Comparison of ENCODE assay signal across 26 cellular contexts in genomic region chr4:1868912-1869311, GRCh38. TPM values are rescaled to one million over a fixed set of nuclear protein-coding genes. Genes with fewer than 3 reads are reported as not detected.
DNase-seq lines count a peak whose midpoint lies in the region; ATAC-seq, FAIRE-seq and TF ChIP-seq lines count a peak whose summit lies in the region.
"Had no signal": no experiment of that assay in that cellular context is flagged by ENCODE, and none has a peak within 500 bp of the region (broad histone marks: within the 10 kb centered on the region; RNA-seq: fewer than 3 reads in every experiment).

No MANE protein-coding gene starts in this region.

- WGBS in IMR-90 (ENCODE audit: extremely low coverage in 2 of 2, insufficient read length in 1 of 2), 2 experiments = 100% methylated on average over 1 of the region's 3 CpGs; no CpG with 5 or more reads in 1 of the 2 experiments
- 94 to 99% (median 95%) methylated on average over 3 of the region's 3 CpGs for WGBS in heart left ventricle, 4 donors
- WGBS in testis, 2 donors = 85 to 90% methylated on average over 3 of the region's 3 CpGs

- peak overlapping the region; percentile 96 for H3K27ac ChIP-seq in CD4-positive, CD25-positive, alpha-beta regulatory T cell (ENCODE audit: insufficient read depth, low read length, poor library complexity, severe bottlenecking)
- H3K27ac ChIP-seq in IMR-90 (ENCODE audit: insufficient read depth, low read length) = no peak overlapping the region
- H3K27ac ChIP-seq in astrocyte (ENCODE audit: low read depth, low read length) = no peak overlapping the region
- H3K27ac ChIP-seq in neural progenitor cell = no peak overlapping the region
- no peak overlapping the region for H3K27ac ChIP-seq in heart left ventricle
- H3K27ac ChIP-seq in testis = no peak overlapping the region
- H3K27ac ChIP-seq: coronary artery, psoas muscle, SJSA1, vagina had no signal

- intact Hi-C loops in IMR-90 (cut with micrococcal nuclease) = no loop called here
- intact Hi-C loops in heart left ventricle (cut with DNase I) = no loop called here
- intact Hi-C loops in testis (cut with DNase I; ENCODE audit: low total_unique reads) = no loop called here

- peak overlapping the region in 1 of 3 donors; percentile 95 for H3K27ac Mint-ChIP-seq in CD4-positive, CD25-positive, alpha-beta regulatory T cell
- H3K27ac Mint-ChIP-seq in astrocyte (ENCODE audit: unreplicated experiment) = no peak overlapping the region
- H3K27ac Mint-ChIP-seq in neural progenitor cell = no peak overlapping the region

- FAIRE-seq in astrocyte (lab: Jason Lieb, UNC) = no peak
- FAIRE-seq: H1 had no signal

- peaks cover 4% of the 10 kb centered on the region; the same call in 1 of the 2 replicates for H4K20me1 ChIP-seq in IMR-90 (ENCODE audit: insufficient read depth, low read length)
- H4K20me1 ChIP-seq in astrocyte (ENCODE audit: insufficient read depth, low read length) = no peaks in the 10 kb centered on the region
- H4K20me1 ChIP-seq in neural progenitor cell (ENCODE audit: low read depth) = peaks cover 30% of the 10 kb centered on the region

- POLR2A ChIA-PET in IMR-90 (lab: Charles Lee; ENCODE audit: unreplicated experiment) = no interaction called here

- no peaks in the 10 kb centered on the region for H3K36me3 ChIP-seq in CD4-positive, CD25-positive, alpha-beta regulatory T cell (ENCODE audit: control insufficient read depth, insufficient read depth, low read length)
- H3K36me3 ChIP-seq in IMR-90 (ENCODE audit: control insufficient read depth, insufficient read depth, low read length) = no peaks in the 10 kb centered on the region
- H3K36me3 ChIP-seq in astrocyte (ENCODE audit: insufficient read depth, low read length) = no peaks in the 10 kb centered on the region
- no peaks in the 10 kb centered on the region for H3K36me3 ChIP-seq in neural progenitor cell
- no peaks in the 10 kb centered on the region for H3K36me3 ChIP-seq in heart left ventricle
- H3K36me3 ChIP-seq in testis (ENCODE audit: low read depth, missing control alignments) = no peaks in the 10 kb centered on the region
- H3K36me3 ChIP-seq: cardiac muscle cell, thoracic aorta, vagina had no signal

- peak overlapping the region; percentile 6; the same call in 1 of the 2 replicates for H2AK5ac ChIP-seq in IMR-90 (ENCODE audit: low read depth, low read length)

- no peak for TF ChIP-seq POLR2A in IMR-90 (IDR thresholded peaks at IDR 0.05; ENCODE audit: low read depth, low read length)
- TF ChIP-seq POLR2A in heart left ventricle (IDR thresholded peaks at IDR 0.05) = no peak
- no peak for TF ChIP-seq POLR2A in testis (IDR thresholded peaks at IDR 0.05)

- no peak overlapping the region for H3K14ac ChIP-seq in IMR-90 (replicated peaks; ENCODE audit: low read depth, low read length)

- H2BK5ac ChIP-seq in IMR-90 (ENCODE audit: low read depth, low read length, poor library complexity, severe bottlenecking) = no peak overlapping the region

- no peak overlapping the region for H2BK120ac ChIP-seq in IMR-90 (ENCODE audit: low read depth, low read length)

- H3K9me1 ChIP-seq in IMR-90 (ENCODE audit: insufficient read depth, low read length) = 0 out of 2 replicates have a peak, but pooled peaks cover 3% of the 10 kb centered on the region

- no peaks in the 10 kb centered on the region for H3K9me3 ChIP-seq in CD4-positive, CD25-positive, alpha-beta regulatory T cell (ENCODE audit: control insufficient read depth in 2 of 2, low read length in 2 of 2)
- no peaks in the 10 kb centered on the region for H3K9me3 ChIP-seq in IMR-90 (ENCODE audit: control insufficient read depth, insufficient read depth, low read length)
- H3K9me3 ChIP-seq in astrocyte (ENCODE audit: insufficient read depth, low read depth, low read length) = no peaks in the 10 kb centered on the region
- H3K9me3 ChIP-seq in neural progenitor cell (ENCODE audit: low read depth) = no peaks in the 10 kb centered on the region
- H3K9me3 ChIP-seq in heart left ventricle = no peaks in the 10 kb centered on the region
- H3K9me3 ChIP-seq in testis = no peaks in the 10 kb centered on the region
- H3K9me3 ChIP-seq: psoas muscle, thoracic aorta, vagina had no signal

- H2BK15ac ChIP-seq in IMR-90 (ENCODE audit: low read depth, low read length) = no peak overlapping the region

- no peak overlapping the region for H4K5ac ChIP-seq in IMR-90 (ENCODE audit: low read depth, low read length)

- no peaks in the 10 kb centered on the region for H3K27me3 ChIP-seq in CD4-positive, CD25-positive, alpha-beta regulatory T cell (ENCODE audit: control insufficient read depth, insufficient read depth, low read length)
- H3K27me3 ChIP-seq in IMR-90 (ENCODE audit: control insufficient read depth, insufficient read depth, low read length) (peaks cover 2% of the 10 kb centered on the region; the same call in 1 of the 2 replicates), astrocyte (ENCODE audit: insufficient read depth, low read length) (no peaks in the 10 kb centered on the region), neural progenitor cell (peaks cover 48% of the 10 kb centered on the region), heart left ventricle (peaks cover 0 to 11% (median 0%) of the 10 kb centered on the region in 9 donors), testis (no peaks in the 10 kb centered on the region)
- H3K27me3 ChIP-seq: cardiac muscle cell, SJSA1, vagina had no signal

- no TSS peak for BruUV-seq in IMR-90 (replicated peaks; lab: Mats Ljungman, UMichigan)

- H2BK20ac ChIP-seq in IMR-90 (ENCODE audit: low read depth, low read length) = no peak overlapping the region

- CTCF ChIA-PET in IMR-90 (lab: Yijun Ruan, JAX) = no interaction called here

- no peak overlapping the region for H3K4ac ChIP-seq in IMR-90 (ENCODE audit: low read depth, low read length)

- H2AK9ac ChIP-seq in IMR-90 (replicated peaks; ENCODE audit: low read depth, low read length, poor library complexity) = no peak overlapping the region

- TF ChIP-seq RAD21 in IMR-90 (IDR thresholded peaks at IDR 0.05; ENCODE audit: low read length) = no peak

- H3K27me3 Mint-ChIP-seq in CD4-positive, CD25-positive, alpha-beta regulatory T cell = no peaks in the 10 kb centered on the region
- peaks cover 23% of the 10 kb centered on the region for H3K27me3 Mint-ChIP-seq in astrocyte (ENCODE audit: low read depth, unreplicated experiment)
- peaks cover 7% of the 10 kb centered on the region for H3K27me3 Mint-ChIP-seq in neural progenitor cell (ENCODE audit: insufficient read depth, low read depth)
- H3K27me3 Mint-ChIP-seq: activated CD8-positive, alpha-beta memory T cell treated with anti-CD3 and anti-CD28 coated beads, Interleukin-2, amount 10 ng/mL, durations not matched to agents 7 days and 5 days; activated naive CD4-positive, alpha-beta T cell treated with anti-CD3 and anti-CD28 coated beads, Interleukin-2, amount 50 U/mL, for 24 hours had no signal

- TF ChIP-seq CTCF in IMR-90 (conservative IDR thresholded peaks at IDR 0.05; ENCODE audit: low read depth, low read length) (no peak), astrocyte (IDR thresholded peaks at IDR 0.05; ENCODE audit: insufficient read depth, low read depth, low read length) (no peak), neural progenitor cell (IDR thresholded peaks at IDR 0.05) (no peak), heart left ventricle (IDR thresholded peaks at IDR 0.05) (no peak), testis (IDR thresholded peaks at IDR 0.05) (no peak)

- in situ Hi-C loops in IMR-90 (cut with MboI; ENCODE audit: low sequenced_read_pairs) = no loop called here

- no peak for DNase-seq in CD4-positive, CD25-positive, alpha-beta regulatory T cell
- DNase-seq in IMR-90 (no peak), astrocyte (ENCODE audit: low read depth) (no peak), neural progenitor cell (ENCODE audit: low spot score) (no peak), NOMO-1 treated with dmso at 0.1 percent for 144 hours (lab: John Stamatoyannopoulos, UW; ENCODE audit: unreplicated experiment) (no peak), heart left ventricle (no peak), GM19240 (ENCODE audit: insufficient read length, low spot score) (no peak), testis (no peak)
- DNase-seq: activated CD4-positive, alpha-beta T cell treated with anti-CD3 and anti-CD28 coated beads for 4 hours; activated CD8-positive, alpha-beta memory T cell treated with anti-CD3 and anti-CD28 coated beads, Interleukin-2, amount 10 ng/mL, durations not matched to agents 7 days and 5 days; CD8-positive, alpha-beta T cell; DMS153; head of caudate nucleus; left cardiac atrium; mammary epithelial cell; NCI-H1105 treated with DMSO at 0.1 percent for 48 hours; NCI-H1930; stimulated activated naive CD4-positive, alpha-beta T cell had no signal

- peaks cover 19% of the 10 kb centered on the region for H3K4me1 ChIP-seq in CD4-positive, CD25-positive, alpha-beta regulatory T cell (ENCODE audit: control insufficient read depth, insufficient read depth, low read length, poor library complexity, severe bottlenecking)
- H3K4me1 ChIP-seq in IMR-90 (ENCODE audit: control insufficient read depth, insufficient read depth, low read length) = peaks cover 10% of the 10 kb centered on the region
- H3K4me1 ChIP-seq in astrocyte (ENCODE audit: insufficient read depth, low read length) = peaks cover 19% of the 10 kb centered on the region
- peaks cover 45% of the 10 kb centered on the region for H3K4me1 ChIP-seq in neural progenitor cell
- peaks cover 0 to 26% (median 17%) of the 10 kb centered on the region in 12 donors for H3K4me1 ChIP-seq in heart left ventricle
- no peaks in the 10 kb centered on the region for H3K4me1 ChIP-seq in testis

- H3K23ac ChIP-seq in IMR-90 (ENCODE audit: low read depth, low read length) = no peak overlapping the region

- no peak for ATAC-seq in CD4-positive, CD25-positive, alpha-beta regulatory T cell (ENCODE audit: low read depth in 2 of 2)
- no peak for ATAC-seq in IMR-90 (ENCODE audit: low read depth)
- no peak for ATAC-seq in heart left ventricle
- ATAC-seq: activated CD8-positive, alpha-beta memory T cell treated with anti-CD3 and anti-CD28 coated beads, Interleukin-2, amount 10 ng/mL, durations not matched to agents 7 days and 5 days; CD8-positive, alpha-beta T cell; left cardiac atrium; psoas muscle had no signal

- H3K79me2 ChIP-seq in astrocyte (ENCODE audit: insufficient read depth, low read length) = peaks cover 24% of the 10 kb centered on the region
- H3K79me2 ChIP-seq in neural progenitor cell (ENCODE audit: low read depth) = peaks cover 21% of the 10 kb centered on the region

- no peak overlapping the region for H3K56ac ChIP-seq in IMR-90 (ENCODE audit: extremely low read depth, insufficient read depth, low read length)

- H3K4me1 Mint-ChIP-seq in CD4-positive, CD25-positive, alpha-beta regulatory T cell = peaks cover 12 to 27% (median 20%) of the 10 kb centered on the region in 4 donors
- peaks cover 2% of the 10 kb centered on the region for H3K4me1 Mint-ChIP-seq in astrocyte (ENCODE audit: low read depth, unreplicated experiment)
- peaks cover 59% of the 10 kb centered on the region for H3K4me1 Mint-ChIP-seq in neural progenitor cell

- no peak overlapping the region for H3K4me3 ChIP-seq in CD4-positive, CD25-positive, alpha-beta regulatory T cell (ENCODE audit: low read depth, low read length)
- H3K4me3 ChIP-seq in IMR-90 (ENCODE audit: insufficient read depth, low read depth, low read length) (no peak overlapping the region), astrocyte (ENCODE audit: insufficient read depth, low read depth, low read length) (no peak overlapping the region), neural progenitor cell (no peak overlapping the region), heart left ventricle (no peak overlapping the region), testis (no peak overlapping the region)
- H3K4me3 ChIP-seq: cardiac muscle cell, coronary artery, psoas muscle, SJSA1, thoracic aorta had no signal

- peaks cover 2 to 15% of the 10 kb centered on the region in 2 experiments; a peak in 2 of 4 replicates for H3K79me1 ChIP-seq in IMR-90 (ENCODE audit: low read depth in 1 of 2, low read length in 2 of 2)

- H4K8ac ChIP-seq in IMR-90 (ENCODE audit: low read depth in 2 of 2, low read length in 2 of 2) = no peak overlapping the region

- H4K91ac ChIP-seq in IMR-90 (ENCODE audit: insufficient read depth, low read depth, low read length) = no peak overlapping the region

- dilution Hi-C loops in IMR-90 (cut with HindIII; ENCODE audit: low sequenced_read_pairs, unreplicated experiment) = no loop called here

- peak overlapping the region; percentile 43 to 90 (median 88) for H3K4me3 Mint-ChIP-seq in CD4-positive, CD25-positive, alpha-beta regulatory T cell
- H3K4me3 Mint-ChIP-seq in astrocyte (ENCODE audit: unreplicated experiment) = peak overlapping the region; percentile 85
- H3K4me3 Mint-ChIP-seq in neural progenitor cell = peak overlapping the region; percentile 69

- H3K9me3 Mint-ChIP-seq in CD4-positive, CD25-positive, alpha-beta regulatory T cell = peaks cover 0 to 1% (median 0%) of the 10 kb centered on the region in 7 donors
- peaks cover 2% of the 10 kb centered on the region for H3K9me3 Mint-ChIP-seq in astrocyte (ENCODE audit: unreplicated experiment)
- H3K9me3 Mint-ChIP-seq in neural progenitor cell = no peaks in the 10 kb centered on the region
- H3K9me3 Mint-ChIP-seq: activated naive CD4-positive, alpha-beta T cell treated with anti-CD3 and anti-CD28 coated beads, Interleukin-2, amount 50 U/mL, for 24 hours; CD8-positive, alpha-beta T cell had no signal

- no peak overlapping the region for H3K18ac ChIP-seq in IMR-90 (ENCODE audit: low read depth, low read length)

- no peak overlapping the region for H3K4me2 ChIP-seq in IMR-90 (ENCODE audit: low read depth, low read length)
- H3K4me2 ChIP-seq in astrocyte (ENCODE audit: low read length) = no peak overlapping the region
- no peak overlapping the region for H3K4me2 ChIP-seq in neural progenitor cell

- H2AFZ ChIP-seq in IMR-90 (replicated peaks; ENCODE audit: low read length, poor library complexity) (no peak overlapping the region), astrocyte (ENCODE audit: low read depth, low read length) (no peak overlapping the region), neural progenitor cell (replicated peaks) (no peak overlapping the region)

- H3K36me3 Mint-ChIP-seq in CD4-positive, CD25-positive, alpha-beta regulatory T cell = no peaks in the 10 kb centered on the region
- H3K36me3 Mint-ChIP-seq in astrocyte (ENCODE audit: low read depth, unreplicated experiment) (no peaks in the 10 kb centered on the region), neural progenitor cell (no peaks in the 10 kb centered on the region)
- H3K36me3 Mint-ChIP-seq: activated naive CD4-positive, alpha-beta T cell treated with anti-CD3 and anti-CD28 coated beads, Interleukin-2, amount 50 U/mL, for 24 hours had no signal

- H3K9ac ChIP-seq in IMR-90 (ENCODE audit: low read depth, low read length) (no peak overlapping the region), astrocyte (ENCODE audit: low read length) (no peak overlapping the region), neural progenitor cell (no peak overlapping the region)

- peaks cover 47% of the 10 kb centered on the region for H3F3A ChIP-seq in neural progenitor cell (ENCODE audit: low read depth)

RNA-seq across cellular contexts. Expression of gene NSD2, which starts 2.3 kb away (rescaled TPM):
- total RNA-seq in CD4-positive, CD25-positive, alpha-beta regulatory T cell = 95.8 TPM
- 1 to 10 TPM; 5.9 to 7.6 (median 7.0) TPM for polyA plus RNA-seq in CD4-positive, CD25-positive, alpha-beta regulatory T cell
- total RNA-seq in IMR-90 (2012; rRNA removed) = 62.2 and 68.1 TPM in 2 replicates
- 29.4 and 35.9 TPM in 2 replicates for polyA plus RNA-seq in IMR-90 (2012; rRNA removed)
- 16.7 and 21.3 TPM in 2 replicates for polyA plus RNA-seq in IMR-90 (2012; cell fraction: cytosol; rRNA removed)
- 73.1 and 75.4 TPM in 2 replicates for polyA plus RNA-seq in IMR-90 (2012; cell fraction: nucleus; rRNA removed; ENCODE audit: low replicate concordance)
- total RNA-seq in astrocyte = 19.2 and 31.3 TPM in 2 replicates
- 165 and 176 TPM in 2 replicates for total RNA-seq in neural progenitor cell (ENCODE audit: low replicate concordance)
- 10 to 100 TPM; 27.4 to 63.3 (median 40.5) TPM for total RNA-seq in heart left ventricle
- 10 to 100 TPM; 11.4 to 19.0 TPM for polyA plus RNA-seq in heart left ventricle
- total RNA-seq in testis = 100 to 1,000 TPM; 124 to 144 TPM
- polyA plus RNA-seq in testis (ENCODE audit: insufficient read depth, low read depth, low replicate concordance) = 108 TPM

RNA-seq across cellular contexts. Expression of gene LETM1, which starts 13.0 kb away (rescaled TPM):
- total RNA-seq in CD4-positive, CD25-positive, alpha-beta regulatory T cell = 41.8 TPM
- 10 to 100 TPM; 10.3 to 13.0 (median 12.3) TPM for polyA plus RNA-seq in CD4-positive, CD25-positive, alpha-beta regulatory T cell
- 49.3 and 68.0 TPM in 2 replicates for total RNA-seq in IMR-90 (2012; rRNA removed)
- 25.0 and 28.2 TPM in 2 replicates for polyA plus RNA-seq in IMR-90 (2012; rRNA removed)
- polyA plus RNA-seq in IMR-90 (2012; cell fraction: cytosol; rRNA removed) = 14.8 and 16.4 TPM in 2 replicates
- polyA plus RNA-seq in IMR-90 (2012; cell fraction: nucleus; rRNA removed; ENCODE audit: low replicate concordance) = 60.7 and 127 TPM in 2 replicates
- 53.1 and 60.3 TPM in 2 replicates for total RNA-seq in astrocyte
- total RNA-seq in neural progenitor cell (ENCODE audit: low replicate concordance) = 16.9 and 34.8 TPM in 2 replicates
- total RNA-seq in heart left ventricle = 10 to 100 TPM; 35.0 to 54.7 (median 43.4) TPM
- polyA plus RNA-seq in heart left ventricle = 10 to 100 TPM; 22.1 to 47.4 TPM
- 100 to 1,000 TPM in 1 of 2 donors, 10 to 100 TPM in 1; 90.7 to 124 TPM for total RNA-seq in testis
- 38.1 TPM for polyA plus RNA-seq in testis (ENCODE audit: insufficient read depth, low read depth, low replicate concordance)
